In the genomic region with DNA sequence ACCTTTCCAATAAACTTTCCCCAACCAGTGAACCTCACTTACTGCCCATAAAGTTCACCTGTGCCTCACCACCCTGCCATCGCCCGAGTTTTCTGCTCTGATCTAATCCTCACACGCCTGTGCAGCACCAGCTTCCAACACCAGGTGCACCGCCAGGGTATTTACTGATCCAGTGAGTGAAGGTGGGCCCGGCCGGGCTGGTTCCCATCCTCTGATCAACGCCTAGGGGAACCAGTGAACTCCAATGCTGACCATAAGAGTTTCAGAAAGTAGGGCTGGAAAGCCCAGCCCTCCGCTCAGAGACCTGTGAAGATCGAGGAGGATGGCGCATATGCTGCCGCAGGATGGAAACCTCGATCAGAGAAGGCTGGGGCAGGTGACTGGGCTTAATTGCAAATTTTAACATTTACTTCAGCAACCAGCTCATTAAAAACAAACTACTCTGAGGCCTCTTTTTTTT, we compare ENCODE assay signal across 8 cellular contexts. TPM values are rescaled to one million over a fixed set of nuclear protein-coding genes. Genes with fewer than 3 reads are reported as not detected.
DNase-seq lines count a peak whose midpoint lies in the region; ATAC-seq and TF ChIP-seq lines count a peak whose summit lies in the region.

No MANE protein-coding gene starts in this region.

- TF ChIP-seq CTCF in epithelial cell of esophagus (IDR thresholded peaks at IDR 0.05; ENCODE audit: insufficient read depth, low read depth, low read length, missing control alignments), result peak; percentile 79
- peak; percentile 54 for TF ChIP-seq CTCF in neural cell (IDR thresholded peaks at IDR 0.05; ENCODE audit: poor library complexity, severe bottlenecking)

- H3K9me2 ChIP-seq in neural cell (ENCODE audit: insufficient read depth, low read length), result no peaks in the 10 kb centered on the region

- ATAC-seq in HG02973 (IDR thresholded peaks at IDR 0.05; ENCODE audit: unreplicated experiment), result peak; percentile 50

- peaks cover 14% of the 10 kb centered on the region for H3K79me2 ChIP-seq in neural cell (replicated peaks; ENCODE audit: insufficient read depth, low read length)

- no peaks in the 10 kb centered on the region for H3K36me3 ChIP-seq in neural cell (ENCODE audit: insufficient read depth, low read length)
- H3K36me3 ChIP-seq in thymus (ENCODE audit: control insufficient read depth, insufficient read depth), result peaks cover 3% of the 10 kb centered on the region

- H3K4me1 ChIP-seq in thymus (ENCODE audit: control insufficient read depth, insufficient read depth, low read length), result peaks cover 14% of the 10 kb centered on the region

- H3K9ac ChIP-seq in neural cell (ENCODE audit: low read length), result peak overlapping the region; percentile 80

- H2AFZ ChIP-seq in neural cell (ENCODE audit: low read depth, low read length), result peak overlapping the region; percentile 94

- peak overlapping the region; percentile 78 for H3K4me2 ChIP-seq in neural cell (ENCODE audit: low read length)

- H3K27ac ChIP-seq in neural cell (ENCODE audit: low read length) (peak overlapping the region; percentile 85), thymus (ENCODE audit: low read depth) (peak overlapping the region; percentile 99)

- no peaks in the 10 kb centered on the region for H4K20me1 ChIP-seq in neural cell (ENCODE audit: insufficient read depth)

- TF ChIP-seq EP300 in neural cell (conservative IDR thresholded peaks at IDR 0.05; ENCODE audit: poor library complexity, severe bottlenecking), result no peak

- H3K9me3 ChIP-seq in neural cell (ENCODE audit: low read length) (no peaks in the 10 kb centered on the region), thymus (ENCODE audit: control insufficient read depth) (no peaks in the 10 kb centered on the region)

- WGBS in thymus, result 3% methylated on average over 12 of the region's 12 CpGs

- peaks cover 3% of the 10 kb centered on the region for H3F3A ChIP-seq in neural cell (ENCODE audit: insufficient read depth, low read length, poor library complexity, severe bottlenecking)

- H3K4me3 ChIP-seq in epithelial cell of esophagus (ENCODE audit: low read length) (peak overlapping the region; percentile 82), neural cell (ENCODE audit: low read length) (peak overlapping the region; percentile 73), thymus (ENCODE audit: low read length) (peak overlapping the region; percentile 87)

- peak; percentile 14 to 56 for DNase-seq in NCI-H187 (lab: John Stamatoyannopoulos, UW)
- DNase-seq in NCI-H187 treated with DMSO at 0.1 percent for 48 hours (lab: John Stamatoyannopoulos, UW), result no peak
- DNase-seq in NCI-H345 treated with DMSO at 0.1 percent for 48 hours (lab: John Stamatoyannopoulos, UW; ENCODE audit: unreplicated experiment), result peak; percentile 78
- peak; percentile 30 to 43 for DNase-seq in activated CD8-positive, alpha-beta memory T cell treated with anti-CD3 and anti-CD28 coated beads for 4 hours (ENCODE audit: low read depth in 2 of 2)
- DNase-seq in epithelial cell of esophagus (ENCODE audit: low read depth), result peak; percentile 66

- TF ChIP-seq RAD21 in neural cell (conservative IDR thresholded peaks at IDR 0.05), result no peak

- H3K27me3 ChIP-seq in neural cell (ENCODE audit: insufficient read depth, low read depth, low read length) (no peaks in the 10 kb centered on the region), thymus (ENCODE audit: control insufficient read depth, insufficient read depth) (no peaks in the 10 kb centered on the region)

TF ChIP-seq in neural cell, 6 proteins besides CTCF, POLR2A, EP300 and RAD21:
- TF ChIP-seq REST (IDR thresholded peaks at IDR 0.05; ENCODE audit: borderline replicate concordance) (no peak), POLR2AphosphoS5 (IDR thresholded peaks at IDR 0.05) (no peak)

RNA-seq across cellular contexts. Expression of gene MYL6B, which starts 0.7 kb away (rescaled TPM):
- polyA plus RNA-seq in neural cell (369 and 376 TPM in 2 replicates), thymus (60.9 TPM)
- polyA minus RNA-seq in neural cell, result 78.0 and 82.5 TPM in 2 replicates

RNA-seq across cellular contexts. Expression of gene MYL6, which starts 6.5 kb away (rescaled TPM):
- polyA plus RNA-seq in neural cell (2,918 and 3,234 TPM in 2 replicates), thymus (2,137 TPM)
- polyA minus RNA-seq in neural cell, result 523 and 580 TPM in 2 replicates

RNA-seq across cellular contexts. Expression of gene ESYT1, which starts 23.6 kb away (rescaled TPM):
- polyA plus RNA-seq in neural cell (19.6 and 25.1 TPM in 2 replicates), thymus (39.2 TPM)
- 16.4 and 26.1 TPM in 2 replicates for polyA minus RNA-seq in neural cell

RNA-seq across cellular contexts. Expression of gene ZC3H10, which starts 33.6 kb away (rescaled TPM):
- polyA plus RNA-seq in neural cell (6.7 and 11.3 TPM in 2 replicates), thymus (3.1 TPM)
- 18.8 and 25.1 TPM in 2 replicates for polyA minus RNA-seq in neural cell

RNA-seq across cellular contexts. Expression of gene RPL41, which starts 35.3 kb away (rescaled TPM):
- polyA plus RNA-seq in neural cell (1,970 and 2,186 TPM in 2 replicates), thymus (5,569 TPM)
- 503 and 510 TPM in 2 replicates for polyA minus RNA-seq in neural cell
